26 cellular contexts compared by ENCODE assay signal in the genomic region with DNA sequence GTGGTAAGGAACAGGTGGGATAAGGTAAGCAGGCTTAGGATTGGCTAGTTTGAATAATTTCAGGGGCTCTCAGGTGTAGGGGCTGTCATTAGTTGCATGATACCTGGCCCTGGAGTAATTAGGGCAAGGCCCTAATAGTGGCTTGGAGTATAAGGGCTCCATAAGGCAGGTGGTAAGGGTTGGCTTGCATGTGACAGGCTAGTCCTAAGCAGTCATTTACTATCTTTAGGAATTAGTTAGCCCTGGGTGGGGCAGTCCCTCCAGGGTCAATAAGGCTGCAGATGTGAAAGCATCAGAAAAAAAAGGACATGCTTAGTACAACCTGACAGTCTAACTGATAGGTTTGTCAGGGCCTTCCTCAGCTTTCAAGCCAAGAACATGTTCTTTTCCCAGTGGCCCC. TPM values are rescaled to one million over a fixed set of nuclear protein-coding genes. Genes with fewer than 3 reads are reported as not detected.
"Had no signal": no experiment of that assay in that cellular context is flagged by ENCODE, and none has a peak within 500 bp of the region (broad histone marks: within the 10 kb centered on the region; RNA-seq: fewer than 3 reads in every experiment).

No MANE protein-coding gene starts in this region.

- H3K27me3 Mint-ChIP-seq: activated CD8-positive, alpha-beta T cell treated with anti-CD3 and anti-CD28 coated beads for 36 hours; activated naive CD4-positive, alpha-beta T cell treated with anti-CD3 and anti-CD28 coated beads, Interleukin-2, amount 50 U/mL, for 24 hours; central memory CD8-positive, alpha-beta T cell had no signal

- H3K9me3 ChIP-seq: MG63 had no signal

- H3K27me3 ChIP-seq: MG63 had no signal

- ATAC-seq: activated CD4-positive, CD25-positive, alpha-beta regulatory T cell treated with anti-CD3 and anti-CD28 coated beads, Interleukin-2, amount 50 U/mL, for 24 hours; activated CD8-positive, alpha-beta T cell treated with anti-CD3 and anti-CD28 coated beads for 36 hours; PC-3 had no signal

- H3K4me3 Mint-ChIP-seq: activated CD8-positive, alpha-beta T cell treated with anti-CD3 and anti-CD28 coated beads for 36 hours; activated naive CD4-positive, alpha-beta T cell treated with anti-CD3 and anti-CD28 coated beads, Interleukin-2, amount 50 U/mL, for 24 hours; central memory CD8-positive, alpha-beta T cell; T-helper 1 cell treated with Interleukin-12 subunit alpha and Interleukin-12 subunit beta and Interleukin-4 antibody, amounts not matched to agents 30 μg/mL and 1 μg/mL, for 36 hours had no signal

- H3K9me3 Mint-ChIP-seq: activated CD8-positive, alpha-beta T cell treated with anti-CD3 and anti-CD28 coated beads for 36 hours; activated naive CD4-positive, alpha-beta T cell treated with anti-CD3 and anti-CD28 coated beads, Interleukin-2, amount 50 U/mL, for 24 hours; central memory CD8-positive, alpha-beta T cell had no signal

- FAIRE-seq: bronchial epithelial cell, RCC 7860 had no signal

- H3K27ac Mint-ChIP-seq: activated CD8-positive, alpha-beta T cell treated with anti-CD3 and anti-CD28 coated beads for 36 hours; activated naive CD4-positive, alpha-beta T cell treated with anti-CD3 and anti-CD28 coated beads, Interleukin-2, amount 50 U/mL, for 24 hours; T-helper 1 cell treated with Interleukin-12 subunit alpha and Interleukin-12 subunit beta and Interleukin-4 antibody, amounts not matched to agents 30 μg/mL and 1 μg/mL, for 36 hours had no signal

- H3K36me3 Mint-ChIP-seq: activated naive CD4-positive, alpha-beta T cell treated with anti-CD3 and anti-CD28 coated beads, Interleukin-2, amount 50 U/mL, for 24 hours had no signal

- DNase-seq: activated CD4-positive, alpha-beta T cell treated with anti-CD3 and anti-CD28 coated beads for 4 hours; activated CD8-positive, alpha-beta memory T cell treated with anti-CD3 and anti-CD28 coated beads, Interleukin-2, amount 50 U/mL, for 4 hours; activated CD8-positive, alpha-beta T cell treated with anti-CD3 and anti-CD28 coated beads for 36 hours; activated effector memory CD4-positive, alpha-beta T cell treated with Interleukin-2 at 50 U/mL for 16 hours; activated naive CD4-positive, alpha-beta T cell; aorta; KBM-7; MG63; NCI-H1105; NCI-H1436; NCI-H1694 treated with DMSO at 0.1 percent for 48 hours; NCI-H2029 treated with DMSO at 0.1 percent for 48 hours; NCI-H345; NCI-H510A; NCI-H69; NK-92 treated with Interleukin-12 subunit alpha and Interleukin-12 subunit beta, amount 100 ng/mL, for 24 hours; PC-3; SHP77 had no signal

- H3K4me1 Mint-ChIP-seq: central memory CD8-positive, alpha-beta T cell had no signal

- H3K36me3 ChIP-seq: MG63 had no signal

- H3K4me3 ChIP-seq: MG63 had no signal

RNA-seq across cellular contexts. Expression of gene TMPRSS11D, which starts 7.8 kb away (rescaled TPM):
- total RNA-seq: activated CD8-positive, alpha-beta T cell treated with anti-CD3 and anti-CD28 coated beads for 36 hours; aorta; LHCN-M2; PC-3; SK-MEL-5 had no signal
